In genomic region chr1:164604541-164604940, GRCh38 we compare ENCODE assay signal across 16 cellular contexts. TPM values are rescaled to one million over a fixed set of nuclear protein-coding genes. Genes with fewer than 3 reads are reported as not detected.
DNase-seq lines count a peak whose midpoint lies in the region; ATAC-seq and TF ChIP-seq lines count a peak whose summit lies in the region.
"Had no signal": no experiment of that assay in that cellular context is flagged by ENCODE, and none has a peak within 500 bp of the region (broad histone marks: within the 10 kb centered on the region; RNA-seq: fewer than 3 reads in every experiment).

No MANE protein-coding gene starts in this region.

- H2AFZ ChIP-seq in neuronal stem cell (ENCODE audit: low read length), result no peak overlapping the region

- no peak for TF ChIP-seq POLR2A in esophagus muscularis mucosa (IDR thresholded peaks at IDR 0.05; ENCODE audit: low read depth)

- no peak for ATAC-seq in HG03097 (IDR thresholded peaks at IDR 0.05; ENCODE audit: low FRiP score, unreplicated experiment)
- no peak for ATAC-seq in HG03565 (IDR thresholded peaks at IDR 0.05; ENCODE audit: unreplicated experiment)
- no peak for ATAC-seq in HG03442 (IDR thresholded peaks at IDR 0.05; ENCODE audit: unreplicated experiment)
- ATAC-seq: activated CD4-positive, CD25-positive, alpha-beta regulatory T cell treated with anti-CD3 and anti-CD28 coated beads, Interleukin-2, amount 50 U/mL, for 24 hours; heart right ventricle had no signal

- no peak for TF ChIP-seq CTCF in esophagus muscularis mucosa (IDR thresholded peaks at IDR 0.05)

- no peak overlapping the region for H3K14ac ChIP-seq in neuronal stem cell (ENCODE audit: low read length)

- H3K4me2 ChIP-seq in neuronal stem cell (ENCODE audit: insufficient read depth, low read length, poor library complexity, severe bottlenecking), result no peak overlapping the region

- H3K9me3 ChIP-seq in HUES64 (ENCODE audit: insufficient read depth, low read depth, low read length) (no peaks in the 10 kb centered on the region), esophagus muscularis mucosa (no peaks in the 10 kb centered on the region), neuronal stem cell (replicated peaks in 1 of 2; ENCODE audit: control insufficient read depth in 2 of 2, insufficient read depth in 1 of 2, low read depth in 1 of 2, low read length in 2 of 2) (no peaks in the 10 kb centered on the region)
- H3K9me3 ChIP-seq: heart right ventricle, testis had no signal

- H3K4me1 ChIP-seq in HUES64 (ENCODE audit: insufficient read depth, low read length) (peaks cover 79% of the 10 kb centered on the region), esophagus muscularis mucosa (peaks cover 46 to 98% (median 96%) of the 10 kb centered on the region in 4 donors), neuronal stem cell (ENCODE audit: control insufficient read depth in 2 of 2, insufficient read depth in 1 of 2, low read depth in 1 of 2, low read length in 2 of 2) (peaks cover 21 to 29% of the 10 kb centered on the region in 2 donors)

- DNase-seq in A172 (ENCODE audit: low spot score), result peak; percentile 41
- no peak for DNase-seq in esophagus muscularis mucosa (ENCODE audit: extremely low spot score)
- no peak for DNase-seq in neuronal stem cell (ENCODE audit: low spot score)
- DNase-seq in SW 1271 (lab: John Stamatoyannopoulos, UW), result no peak
- DNase-seq: aorta; heart right ventricle; NCI-H1930; occipital lobe; Right ventricle myocardium superior; stimulated activated CD4-positive, alpha-beta T cell treated with anti-CD3 and anti-CD28 coated beads, Interleukin-4, amount 100 ng/mL, for 1 hour; testis had no signal

- WGBS in HUES64, result 100% methylated on average over 1 of the region's 2 CpGs
- WGBS in esophagus muscularis mucosa, result 71% methylated on average over 2 of the region's 2 CpGs
- WGBS in neuronal stem cell (ENCODE audit: extremely low coverage in 2 of 2, insufficient read length in 2 of 2, insufficient replicate concordance in 1 of 2), 2 donors, result no CpG with 5 or more reads among the region's 2 CpGs

- H3K27ac ChIP-seq in HUES64 (ENCODE audit: low read depth, low read length) (peak overlapping the region; percentile 25; the same call in 1 of the 2 replicates), esophagus muscularis mucosa (replicated peaks in 1 of 4) (peak overlapping the region; percentile 44 to 72 (median 52)), neuronal stem cell (replicated peaks; ENCODE audit: low read length) (peak overlapping the region; percentile 82)
- H3K27ac ChIP-seq: heart right ventricle, testis had no signal

- H3K79me1 ChIP-seq in neuronal stem cell (ENCODE audit: low read depth, low read length), result no peaks in the 10 kb centered on the region

- H3K36me3 ChIP-seq in HUES64 (ENCODE audit: insufficient read depth, low read length) (peaks cover 7% of the 10 kb centered on the region), esophagus muscularis mucosa (no peaks in the 10 kb centered on the region), neuronal stem cell (replicated peaks in 1 of 2; ENCODE audit: control insufficient read depth in 2 of 2, insufficient read depth in 2 of 2, low read length in 2 of 2) (peaks cover 0 to 42% of the 10 kb centered on the region in 2 donors)

- H3K27me3 ChIP-seq in HUES64 (ENCODE audit: insufficient read depth, low read length), result no peaks in the 10 kb centered on the region
- no peaks in the 10 kb centered on the region for H3K27me3 ChIP-seq in esophagus muscularis mucosa
- no peaks in the 10 kb centered on the region for H3K27me3 ChIP-seq in neuronal stem cell (ENCODE audit: control insufficient read depth in 3 of 3, insufficient read depth in 3 of 3, low read depth in 1 of 3, low read length in 3 of 3)
- H3K27me3 ChIP-seq: heart right ventricle, testis had no signal

- H3K4me3 ChIP-seq in HUES64 (ENCODE audit: low read length) (no peak overlapping the region), esophagus muscularis mucosa (no peak overlapping the region), neuronal stem cell (ENCODE audit: low read length in 2 of 2) (no peak overlapping the region)
- H3K4me3 ChIP-seq: heart right ventricle, testis had no signal

- no peak overlapping the region for H4K91ac ChIP-seq in neuronal stem cell (ENCODE audit: low read depth, low read length, poor library complexity)

- no peak overlapping the region for H2BK120ac ChIP-seq in neuronal stem cell (ENCODE audit: low read depth, low read length)

- H4K8ac ChIP-seq in neuronal stem cell (ENCODE audit: low read depth, low read length), result no peak overlapping the region

- no peak overlapping the region for H2AK5ac ChIP-seq in neuronal stem cell (ENCODE audit: low read depth, low read length)

- no peak overlapping the region for H3K23ac ChIP-seq in neuronal stem cell (ENCODE audit: low read depth, low read length, poor library complexity)

- H2BK15ac ChIP-seq in neuronal stem cell (ENCODE audit: low read length), result no peak overlapping the region

- H2BK12ac ChIP-seq in neuronal stem cell (ENCODE audit: low read length), result no peak overlapping the region

- peak overlapping the region; percentile 9 for H3K18ac ChIP-seq in neuronal stem cell (ENCODE audit: low read length)

- no peak for TF ChIP-seq EP300 in esophagus muscularis mucosa (IDR thresholded peaks at IDR 0.05)

- H2BK5ac ChIP-seq in neuronal stem cell (ENCODE audit: low read length), result no peak overlapping the region

- H3K4ac ChIP-seq in neuronal stem cell (ENCODE audit: low read length), result no peak overlapping the region

- intact Hi-C loops in esophagus muscularis mucosa (cut with DNase I), result no loop called here

- H3K9ac ChIP-seq in HUES64 (ENCODE audit: low read depth, low read length), result no peak overlapping the region
- no peak overlapping the region for H3K9ac ChIP-seq in neuronal stem cell (ENCODE audit: low read depth, low read length, poor library complexity)

RNA-seq across cellular contexts. Expression of gene PBX1, which starts 45.6 kb away (rescaled TPM):
- 10.0 and 11.7 TPM in 2 replicates for total RNA-seq in A172 (2014; rRNA removed; shearing (Covaris generic))
- 71.8 TPM for polyA plus RNA-seq in HUES64 (2013, experiment 1 of 2)
- 70.9 TPM for polyA plus RNA-seq in HUES64 (2013, experiment 2 of 2)
- total RNA-seq in esophagus muscularis mucosa, result 100 to 1,000 TPM in 2 of 4 donors, 10 to 100 TPM in 2; 89.6 to 138 (median 112) TPM
- polyA plus RNA-seq in neuronal stem cell (2013, experiment 1 of 2), result 53.3 TPM
- polyA plus RNA-seq in neuronal stem cell (2013, experiment 2 of 2), result 55.6 TPM

Comparison
In these comparisons a context has a peak if more than half of its experiments do, and no peak if none do; other contexts are left out.
1. H3K27ac ChIP-seq: peak in every context shown above with its lines; median percentile 82 in neuronal stem cell; 52 in esophagus muscularis mucosa; 25 in HUES64.